ENCODE assay signal across 10 cellular contexts in genomic region chrX:153691032-153691827, GRCh38. TPM values are rescaled to one million over a fixed set of nuclear protein-coding genes. Genes with fewer than 3 reads are reported as not detected.
"Had no signal": no experiment of that assay in that cellular context is flagged by ENCODE, and none has a peak within 500 bp of the region (broad histone marks: within the 10 kb centered on the region; RNA-seq: fewer than 3 reads in every experiment).

No MANE protein-coding gene starts in this region.

RNA-seq across cellular contexts. Expression of gene PNCK, which starts 17.6 kb away (rescaled TPM):
- total RNA-seq: left lobe of liver; lower lobe of right lung; naive thymus-derived CD8-positive, alpha-beta T cell; pulmonary artery endothelial cell; skeletal muscle tissue had no signal
- polyA plus RNA-seq: immature natural killer cell; naive thymus-derived CD8-positive, alpha-beta T cell had no signal

RNA-seq across cellular contexts. Expression of gene DUSP9, which starts 44.2 kb away (rescaled TPM):
- total RNA-seq: left cardiac atrium; lower lobe of right lung; naive thymus-derived CD8-positive, alpha-beta T cell; posterior vena cava; skeletal muscle tissue; thyroid gland; transverse colon had no signal
- polyA plus RNA-seq: immature natural killer cell; naive thymus-derived CD8-positive, alpha-beta T cell had no signal
